8 cellular contexts compared by ENCODE assay signal in genomic region chr14:67515386-67516079, GRCh38. TPM values are rescaled to one million over a fixed set of nuclear protein-coding genes. Genes with fewer than 3 reads are reported as not detected.
A peak's percentile ranks its signal among the peaks of the same experiment; 100 is the strongest.
DNase-seq lines count a peak whose midpoint lies in the region; ATAC-seq and TF ChIP-seq lines count a peak whose summit lies in the region.

No MANE protein-coding gene starts in this region.

- CTCF ChIA-PET in activated CD4-positive, alpha-beta T cell treated with anti-CD3 and anti-CD28 coated beads, Interleukin-2, amount 10 ng/mL, durations not matched to agents 7 days and 5 days (lab: Charles Lee) = interaction anchor here (1.8 to 1.9 kb wide), 2 partner anchors 11 kb away, joined by 5 to 6 read pairs; no protein-coding TSS in a partner anchor

- POLR2A ChIA-PET in activated CD4-positive, alpha-beta T cell treated with anti-CD3 and anti-CD28 coated beads, Interleukin-2, amount 10 ng/mL, durations not matched to agents 7 days and 5 days (lab: Charles Lee) = no interaction called here

- no peaks in the 10 kb centered on the region for H3K9me3 Mint-ChIP-seq in activated CD4-positive, alpha-beta T cell treated with anti-CD3 and anti-CD28 coated beads, Interleukin-2, amount 10 ng/mL, durations not matched to agents 7 days and 5 days
- H3K9me3 Mint-ChIP-seq in natural killer cell treated with Interleukin-12 subunit alpha and Interleukin-12 subunit beta and Interleukin-15 and Interleukin-18, amount 100 ng/mL, for 72 hours = no peaks in the 10 kb centered on the region

- peaks cover 20% of the 10 kb centered on the region for H3K4me1 Mint-ChIP-seq in activated CD4-positive, alpha-beta T cell treated with anti-CD3 and anti-CD28 coated beads, Interleukin-2, amount 10 ng/mL, durations not matched to agents 7 days and 5 days
- peaks cover 11 to 16% of the 10 kb centered on the region in 2 donors for H3K4me1 Mint-ChIP-seq in natural killer cell treated with Interleukin-12 subunit alpha and Interleukin-12 subunit beta and Interleukin-15 and Interleukin-18, amount 100 ng/mL, for 72 hours (ENCODE audit: low read depth in 2 of 2)

- H3K27ac Mint-ChIP-seq in activated CD4-positive, alpha-beta T cell treated with anti-CD3 and anti-CD28 coated beads, Interleukin-2, amount 10 ng/mL, durations not matched to agents 7 days and 5 days = peak overlapping the region; percentile 41
- no peak overlapping the region for H3K27ac Mint-ChIP-seq in natural killer cell treated with Interleukin-12 subunit alpha and Interleukin-12 subunit beta and Interleukin-15 and Interleukin-18, amount 100 ng/mL, for 72 hours

- no peaks in the 10 kb centered on the region for H3K36me3 Mint-ChIP-seq in activated CD4-positive, alpha-beta T cell treated with anti-CD3 and anti-CD28 coated beads, Interleukin-2, amount 10 ng/mL, durations not matched to agents 7 days and 5 days (ENCODE audit: low read depth)
- H3K36me3 Mint-ChIP-seq in natural killer cell treated with Interleukin-12 subunit alpha and Interleukin-12 subunit beta and Interleukin-15 and Interleukin-18, amount 100 ng/mL, for 72 hours = no peaks in the 10 kb centered on the region

- H3K27me3 Mint-ChIP-seq in activated CD4-positive, alpha-beta T cell treated with anti-CD3 and anti-CD28 coated beads, Interleukin-2, amount 10 ng/mL, durations not matched to agents 7 days and 5 days = peaks cover 56% of the 10 kb centered on the region
- peaks cover 0 to 6% of the 10 kb centered on the region in 2 donors for H3K27me3 Mint-ChIP-seq in natural killer cell treated with Interleukin-12 subunit alpha and Interleukin-12 subunit beta and Interleukin-15 and Interleukin-18, amount 100 ng/mL, for 72 hours

- H3K4me3 ChIP-seq in epithelial cell of esophagus (ENCODE audit: low read length) = peak overlapping the region; percentile 57

- TF ChIP-seq CTCF in epithelial cell of esophagus (IDR thresholded peaks at IDR 0.05; ENCODE audit: insufficient read depth, low read depth, low read length, missing control alignments) = no peak

- peak overlapping the region; percentile 64 for H3K4me3 Mint-ChIP-seq in activated CD4-positive, alpha-beta T cell treated with anti-CD3 and anti-CD28 coated beads, Interleukin-2, amount 10 ng/mL, durations not matched to agents 7 days and 5 days
- H3K4me3 Mint-ChIP-seq in natural killer cell treated with Interleukin-12 subunit alpha and Interleukin-12 subunit beta and Interleukin-15 and Interleukin-18, amount 100 ng/mL, for 72 hours = peak overlapping the region; percentile 72

- DNase-seq in NCI-H510A treated with DMSO at 0.1 percent for 48 hours (lab: John Stamatoyannopoulos, UW) = peak; percentile 29
- no peak for DNase-seq in NCI-H510A (lab: John Stamatoyannopoulos, UW)
- peak; percentile 28 for DNase-seq in activated CD4-positive, alpha-beta T cell treated with anti-CD3 and anti-CD28 coated beads, Interleukin-2, amount 10 ng/mL, durations not matched to agents 7 days and 5 days
- DNase-seq in epithelial cell of esophagus (ENCODE audit: low read depth) = peak; percentile 23
- no peak for DNase-seq in natural killer cell treated with Interleukin-12 subunit alpha and Interleukin-12 subunit beta and Interleukin-15 and Interleukin-18, amount 100 ng/mL, for 72 hours (ENCODE audit: low spot score)
- no peak for DNase-seq in OCI-M2 (lab: John Stamatoyannopoulos, UW; ENCODE audit: unreplicated experiment)

- peak; percentile 55 for ATAC-seq in HG03159 (IDR thresholded peaks at IDR 0.05; ENCODE audit: unreplicated experiment)
- ATAC-seq in natural killer cell treated with Interleukin-12 subunit alpha and Interleukin-12 subunit beta and Interleukin-15 and Interleukin-18, amount 100 ng/mL, for 72 hours = peak; percentile 77 to 80
- no peak for ATAC-seq in GM18870 (IDR thresholded peaks at IDR 0.05; ENCODE audit: unreplicated experiment)

RNA-seq across cellular contexts. Expression of gene PLEKHH1, which starts 17.6 kb away (rescaled TPM):
- total RNA-seq in activated CD4-positive, alpha-beta T cell treated with anti-CD3 and anti-CD28 coated beads, Interleukin-2, amount 10 ng/mL, durations not matched to agents 7 days and 5 days = under 1 TPM; 0.29 to 0.50 TPM
- total RNA-seq in natural killer cell treated with Interleukin-12 subunit alpha and Interleukin-12 subunit beta and Interleukin-15 and Interleukin-18, amount 100 ng/mL, for 72 hours = 1 to 10 TPM; 1.2 to 1.9 TPM

RNA-seq across cellular contexts. Expression of gene TMEM229B, which starts 27.0 kb away (rescaled TPM):
- total RNA-seq in activated CD4-positive, alpha-beta T cell treated with anti-CD3 and anti-CD28 coated beads, Interleukin-2, amount 10 ng/mL, durations not matched to agents 7 days and 5 days = 10 to 100 TPM; 24.3 to 25.1 TPM
- 10 to 100 TPM in 1 of 2 donors, 1 to 10 TPM in 1; 7.1 to 14.7 TPM for total RNA-seq in natural killer cell treated with Interleukin-12 subunit alpha and Interleukin-12 subunit beta and Interleukin-15 and Interleukin-18, amount 100 ng/mL, for 72 hours

Comparison
In these comparisons a context has a peak if more than half of its experiments do, and no peak if none do; other contexts are left out.
1. DNase-seq: peak in NCI-H510A treated with DMSO at 0.1 percent for 48 hours (single experiment), activated CD4-positive, alpha-beta T cell treated with anti-CD3 and anti-CD28 coated beads, Interleukin-2, amount 10 ng/mL, durations not matched to agents 7 days and 5 days (single experiment) and epithelial cell of esophagus (single experiment); none in NCI-H510A (single experiment), natural killer cell treated with Interleukin-12 subunit alpha and Interleukin-12 subunit beta and Interleukin-15 and Interleukin-18, amount 100 ng/mL, for 72 hours (single experiment) and OCI-M2 (single experiment).